ENCODE assay signal across 11 cellular contexts in the genomic region with DNA sequence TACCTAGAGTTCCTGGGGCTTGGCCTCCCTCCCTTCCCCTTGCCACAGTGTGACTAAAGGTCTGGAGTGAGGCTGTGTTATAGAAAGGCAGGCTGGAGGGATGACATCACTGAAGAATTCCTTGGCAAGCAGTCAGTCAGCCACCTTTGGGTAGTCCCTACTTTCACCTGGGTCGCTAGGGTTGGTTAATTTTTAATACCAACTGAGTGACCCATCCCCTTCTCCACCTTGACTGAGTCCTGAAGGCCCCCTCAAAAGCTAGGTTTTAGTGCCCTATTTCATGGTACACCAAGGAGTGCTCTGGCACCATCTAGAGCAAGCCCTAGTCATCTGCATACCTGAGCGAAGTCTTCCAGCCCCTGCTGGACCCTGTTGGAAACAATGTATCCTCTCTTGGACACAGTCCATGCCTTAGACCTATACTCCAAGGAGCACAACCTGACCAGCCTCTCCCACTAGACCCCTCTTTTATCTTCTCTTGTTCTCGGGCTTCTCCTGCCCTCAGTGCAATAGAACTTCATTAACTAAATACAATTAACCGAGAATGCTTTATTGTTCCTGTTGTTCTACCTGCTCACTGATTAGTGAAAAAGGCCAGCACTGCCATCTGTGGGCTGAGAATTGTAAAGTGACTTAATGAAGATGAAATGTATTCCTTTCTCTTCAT. TPM values are rescaled to one million over a fixed set of nuclear protein-coding genes. Genes with fewer than 3 reads are reported as not detected.
DNase-seq lines count a peak whose midpoint lies in the region; ATAC-seq and TF ChIP-seq lines count a peak whose summit lies in the region.
"Had no signal": no experiment of that assay in that cellular context is flagged by ENCODE, and none has a peak within 500 bp of the region (broad histone marks: within the 10 kb centered on the region; RNA-seq: fewer than 3 reads in every experiment).

No MANE protein-coding gene starts in this region.

- CTCF ChIA-PET in Panc1 (lab: Charles Lee) = no interaction called here

- H3K27ac Mint-ChIP-seq in stimulated activated naive B cell treated with anti-CD40 and anti-IgM and Interleukin-4, amounts not matched to agents 10 μg/mL and 1 μg/mL and 100 μg/mL, for 72 hours = no peak overlapping the region
- no peak overlapping the region for H3K27ac Mint-ChIP-seq in activated T-cell treated with anti-CD3 and anti-CD28 coated beads, Interleukin-2, amount 50 U/mL, for 24 hours

- intact Hi-C loops in Panc1 (cut with micrococcal nuclease; ENCODE audit: unreplicated experiment) (loop anchor here (5.0 kb wide), 1 partner anchor 110 kb away; no protein-coding TSS in a partner anchor), left cardiac atrium (cut with DNase I) (loop anchor here in 1 of 2 donors (2.0 kb wide), 1 partner anchor 110 kb away; no protein-coding TSS in a partner anchor)

- ATAC-seq in Panc1 (peak; percentile 92), left cardiac atrium (peak; percentile 42 to 45), gastroesophageal sphincter (no peak), GM21619 (IDR thresholded peaks at IDR 0.05; ENCODE audit: unreplicated experiment) (no peak)
- peak; percentile 78 to 80 for ATAC-seq in stimulated activated naive B cell treated with anti-CD40 and anti-IgM and Interleukin-4, amounts not matched to agents 10 μg/mL and 1 μg/mL and 100 μg/mL, for 72 hours (replicated peaks)

- no TSS peak for BruUV-seq in Panc1 (replicated peaks; lab: Mats Ljungman, UMichigan)

- 79 to 86% methylated on average over 2 to 3 of the region's 4 CpGs for WGBS in gastroesophageal sphincter (ENCODE audit: low coverage in 1 of 2), 2 donors

- no peak for TF ChIP-seq POLR2A in gastroesophageal sphincter (IDR thresholded peaks at IDR 0.05)

- POLR2A ChIA-PET in Panc1 (lab: Charles Lee) = no interaction called here

- no peaks in the 10 kb centered on the region for H3K9me3 ChIP-seq in Panc1 (ENCODE audit: control insufficient read depth, insufficient read depth, low read depth, low read length)
- no peaks in the 10 kb centered on the region for H3K9me3 ChIP-seq in gastroesophageal sphincter

- H3K4me1 ChIP-seq in Panc1 (ENCODE audit: control insufficient read depth, insufficient read depth, low read length) (peaks cover 9% of the 10 kb centered on the region), gastroesophageal sphincter (peaks cover 0 to 14% (median 11%) of the 10 kb centered on the region in 3 donors)

- in situ Hi-C loops in Panc1 (cut with HindIII; ENCODE audit: low pct_unique_long_range_greater_than_20kb, low sequenced_read_pairs) = no loop called here

- DNase-seq in NCI-H1105 (lab: John Stamatoyannopoulos, UW) = peak; percentile 1
- DNase-seq in NCI-H1105 treated with DMSO at 0.1 percent for 48 hours (lab: John Stamatoyannopoulos, UW) = no peak
- DNase-seq in Panc1 (ENCODE audit: low read depth, low spot score) = no peak
- DNase-seq in left cardiac atrium = no peak
- no peak for DNase-seq in stimulated activated naive B cell treated with anti-CD40 and anti-IgM and Interleukin-4, amounts not matched to agents 10 μg/mL and 1 μg/mL and 100 μg/mL, for 72 hours
- DNase-seq in activated T-cell treated with anti-CD3 and anti-CD28 coated beads, Interleukin-2, amount 50 U/mL, for 24 hours = no peak
- DNase-seq: activated T-cell treated with anti-CD3 and anti-CD28 coated beads, Interleukin-2, amount 50 U/mL, for 1 hour; foreskin melanocyte; NCI-H2081 treated with DMSO at 0.1 percent for 48 hours had no signal

- no peak for TF ChIP-seq EP300 in gastroesophageal sphincter (IDR thresholded peaks at IDR 0.05)

- peaks cover 20 to 27% of the 10 kb centered on the region in 2 donors for H3K4me1 Mint-ChIP-seq in stimulated activated naive B cell treated with anti-CD40 and anti-IgM and Interleukin-4, amounts not matched to agents 10 μg/mL and 1 μg/mL and 100 μg/mL, for 72 hours
- H3K4me1 Mint-ChIP-seq in activated T-cell treated with anti-CD3 and anti-CD28 coated beads, Interleukin-2, amount 50 U/mL, for 24 hours (ENCODE audit: low read depth) = no peaks in the 10 kb centered on the region

- H3K9me3 Mint-ChIP-seq in stimulated activated naive B cell treated with anti-CD40 and anti-IgM and Interleukin-4, amounts not matched to agents 10 μg/mL and 1 μg/mL and 100 μg/mL, for 72 hours = no peaks in the 10 kb centered on the region
- H3K9me3 Mint-ChIP-seq in activated T-cell treated with anti-CD3 and anti-CD28 coated beads, Interleukin-2, amount 50 U/mL, for 24 hours = no peaks in the 10 kb centered on the region

- TF ChIP-seq CTCF in Panc1 (IDR thresholded peaks at IDR 0.05) = peak; percentile 63
- peak in 1 of 4 experiments; percentile 27 for TF ChIP-seq CTCF in gastroesophageal sphincter (IDR thresholded peaks at IDR 0.05)

- H3K36me3 ChIP-seq in Panc1 (ENCODE audit: control insufficient read depth, insufficient read depth, low read length) = no peaks in the 10 kb centered on the region
- peaks cover 0 to 40% of the 10 kb centered on the region in 2 donors for H3K36me3 ChIP-seq in gastroesophageal sphincter

- H3K27ac ChIP-seq in Panc1 (ENCODE audit: low read length) (0 out of 2 replicates have a peak overlapping the region, but pooled peaks have one; percentile 6), gastroesophageal sphincter (no peak overlapping the region)

- peaks cover 2 to 5% of the 10 kb centered on the region in 2 donors for H3K36me3 Mint-ChIP-seq in stimulated activated naive B cell treated with anti-CD40 and anti-IgM and Interleukin-4, amounts not matched to agents 10 μg/mL and 1 μg/mL and 100 μg/mL, for 72 hours
- no peaks in the 10 kb centered on the region for H3K36me3 Mint-ChIP-seq in activated T-cell treated with anti-CD3 and anti-CD28 coated beads, Interleukin-2, amount 50 U/mL, for 24 hours (ENCODE audit: low read depth)

- H3K27me3 ChIP-seq in Panc1 (ENCODE audit: control insufficient read depth, insufficient read depth, low read length) (no peaks in the 10 kb centered on the region), gastroesophageal sphincter (no peaks in the 10 kb centered on the region)

- peaks cover 0 to 4% of the 10 kb centered on the region in 2 donors for H3K27me3 Mint-ChIP-seq in stimulated activated naive B cell treated with anti-CD40 and anti-IgM and Interleukin-4, amounts not matched to agents 10 μg/mL and 1 μg/mL and 100 μg/mL, for 72 hours
- H3K27me3 Mint-ChIP-seq in activated T-cell treated with anti-CD3 and anti-CD28 coated beads, Interleukin-2, amount 50 U/mL, for 24 hours = peaks cover 12% of the 10 kb centered on the region

- H3K4me3 Mint-ChIP-seq in stimulated activated naive B cell treated with anti-CD40 and anti-IgM and Interleukin-4, amounts not matched to agents 10 μg/mL and 1 μg/mL and 100 μg/mL, for 72 hours = no peak overlapping the region
- no peak overlapping the region for H3K4me3 Mint-ChIP-seq in activated T-cell treated with anti-CD3 and anti-CD28 coated beads, Interleukin-2, amount 50 U/mL, for 24 hours

- H3K4me3 ChIP-seq in Panc1 (ENCODE audit: low read depth in 2 of 2, low read length in 2 of 2) (no peak overlapping the region), gastroesophageal sphincter (no peak overlapping the region)

RNA-seq across cellular contexts. Expression of gene RIN2, which starts 44.6 kb away (rescaled TPM):
- 25.0 TPM for total RNA-seq in Panc1 (2021; ENCODE audit: unreplicated experiment)
- 13.8 TPM for polyA plus RNA-seq in Panc1 (2012; ENCODE audit: insufficient read length)
- 10 to 100 TPM; 43.9 to 50.1 TPM for total RNA-seq in left cardiac atrium
- 10 to 100 TPM; 44.7 to 89.5 (median 54.8) TPM for total RNA-seq in gastroesophageal sphincter

Comparison
In these comparisons a context has a peak if more than half of its experiments do, and no peak if none do; other contexts are left out.
1. ATAC-seq: peak in Panc1 (single experiment), left cardiac atrium (2 of 2) and stimulated activated naive B cell treated with anti-CD40 and anti-IgM and Interleukin-4, amounts not matched to agents 10 μg/mL and 1 μg/mL and 100 μg/mL, for 72 hours (2 of 2); none in gastroesophageal sphincter (single experiment) and GM21619 (single experiment).